In genomic region chr19:51370230-51370629, GRCh38 we compare ENCODE assay signal across 20 cellular contexts. TPM values are rescaled to one million over a fixed set of nuclear protein-coding genes. Genes with fewer than 3 reads are reported as not detected.
A peak's percentile ranks its signal among the peaks of the same experiment; 100 is the strongest.
DNase-seq lines count a peak whose midpoint lies in the region; ATAC-seq, FAIRE-seq and TF ChIP-seq lines count a peak whose summit lies in the region.
"Had no signal": no experiment of that assay in that cellular context is flagged by ENCODE, and none has a peak within 500 bp of the region (broad histone marks: within the 10 kb centered on the region; RNA-seq: fewer than 3 reads in every experiment).

No MANE protein-coding gene starts in this region.

- no peaks in the 10 kb centered on the region for H4K20me1 ChIP-seq in astrocyte (ENCODE audit: insufficient read depth, low read length)

- POLR2A ChIA-PET in activated CD4-positive, alpha-beta T cell treated with anti-CD3 and anti-CD28 coated beads, Interleukin-2, amount 10 ng/mL, durations not matched to agents 7 days and 5 days (lab: Charles Lee): no interaction called here

- H3K36me3 ChIP-seq in astrocyte (ENCODE audit: insufficient read depth, low read length) (no peaks in the 10 kb centered on the region), neutrophil (no peaks in the 10 kb centered on the region)
- H3K36me3 ChIP-seq: left lung, prostate gland had no signal

- TF ChIP-seq CTCF in astrocyte (IDR thresholded peaks at IDR 0.05; ENCODE audit: insufficient read depth, low read depth, low read length): no peak
- TF ChIP-seq CTCF in neutrophil (IDR thresholded peaks at IDR 0.05): no peak

- peaks cover 17% of the 10 kb centered on the region for H3K4me1 ChIP-seq in astrocyte (ENCODE audit: insufficient read depth, low read length)
- H3K4me1 ChIP-seq in neutrophil (ENCODE audit: control insufficient read depth in 1 of 2, insufficient read depth in 1 of 2, low read depth in 1 of 2, low read length in 1 of 2): peaks cover 86 to 90% of the 10 kb centered on the region in 2 experiments
- H3K4me1 ChIP-seq: prostate gland had no signal

- peaks cover 9% of the 10 kb centered on the region for H3K36me3 Mint-ChIP-seq in activated CD4-positive, alpha-beta T cell treated with anti-CD3 and anti-CD28 coated beads, Interleukin-2, amount 10 ng/mL, durations not matched to agents 7 days and 5 days (ENCODE audit: low read depth)
- no peaks in the 10 kb centered on the region for H3K36me3 Mint-ChIP-seq in IgD-negative memory B cell
- peaks cover 2% of the 10 kb centered on the region for H3K36me3 Mint-ChIP-seq in astrocyte (ENCODE audit: low read depth, unreplicated experiment)

- H3K9me3 ChIP-seq in astrocyte (ENCODE audit: insufficient read depth, low read depth, low read length): no peaks in the 10 kb centered on the region
- no peaks in the 10 kb centered on the region for H3K9me3 ChIP-seq in neutrophil
- H3K9me3 ChIP-seq: left lung, prostate gland had no signal

- no peaks in the 10 kb centered on the region for H3K27me3 ChIP-seq in astrocyte (ENCODE audit: insufficient read depth, low read length)
- H3K27me3 ChIP-seq in neutrophil: no peaks in the 10 kb centered on the region
- H3K27me3 ChIP-seq: left lung had no signal

- H3K27me3 Mint-ChIP-seq in activated CD4-positive, alpha-beta T cell treated with anti-CD3 and anti-CD28 coated beads, Interleukin-2, amount 10 ng/mL, durations not matched to agents 7 days and 5 days: no peaks in the 10 kb centered on the region
- H3K27me3 Mint-ChIP-seq in IgD-negative memory B cell: no peaks in the 10 kb centered on the region
- H3K27me3 Mint-ChIP-seq in astrocyte (ENCODE audit: low read depth, unreplicated experiment): peaks cover 1% of the 10 kb centered on the region

- no peak for ATAC-seq in HG03175 (IDR thresholded peaks at IDR 0.05; ENCODE audit: unreplicated experiment)
- ATAC-seq: HepG2, left lung, PC-3 had no signal

- peak overlapping the region; percentile 69 for H3K4me3 Mint-ChIP-seq in activated CD4-positive, alpha-beta T cell treated with anti-CD3 and anti-CD28 coated beads, Interleukin-2, amount 10 ng/mL, durations not matched to agents 7 days and 5 days
- H3K4me3 Mint-ChIP-seq in IgD-negative memory B cell: peak overlapping the region in 3 of 4 donors; percentile 70 to 81 (median 80)
- peak overlapping the region; percentile 68 for H3K4me3 Mint-ChIP-seq in astrocyte (ENCODE audit: unreplicated experiment)

- H3K4me1 Mint-ChIP-seq in activated CD4-positive, alpha-beta T cell treated with anti-CD3 and anti-CD28 coated beads, Interleukin-2, amount 10 ng/mL, durations not matched to agents 7 days and 5 days: peaks cover 78% of the 10 kb centered on the region
- H3K4me1 Mint-ChIP-seq in IgD-negative memory B cell (peaks cover 6 to 10% (median 9%) of the 10 kb centered on the region in 3 donors), astrocyte (ENCODE audit: low read depth, unreplicated experiment) (peaks cover 6% of the 10 kb centered on the region)

- H3K4me2 ChIP-seq in astrocyte (ENCODE audit: low read length): no peak overlapping the region
- H3K4me2 ChIP-seq: smooth muscle cell had no signal

- CTCF ChIA-PET in activated CD4-positive, alpha-beta T cell treated with anti-CD3 and anti-CD28 coated beads, Interleukin-2, amount 10 ng/mL, durations not matched to agents 7 days and 5 days (lab: Charles Lee): interaction anchor here (1.3 kb wide), 1 partner anchor 31 kb away, joined by 3 read pairs; no protein-coding TSS in a partner anchor

- FAIRE-seq in astrocyte (lab: Jason Lieb, UNC): no peak
- FAIRE-seq in HTR-8/SVneo (lab: Jason Lieb, UNC): no peak
- FAIRE-seq: HepG2 had no signal

- DNase-seq in activated CD4-positive, alpha-beta T cell treated with anti-CD3 and anti-CD28 coated beads, Interleukin-2, amount 10 ng/mL, durations not matched to agents 7 days and 5 days: no peak
- DNase-seq in activated CD4-positive, alpha-beta T cell treated with anti-CD3 and anti-CD28 coated beads for 1 hour: no peak
- DNase-seq in astrocyte (ENCODE audit: low read depth): no peak
- DNase-seq in NCI-H1048 (lab: John Stamatoyannopoulos, UW): no peak
- DNase-seq in HTR-8/SVneo (ENCODE audit: insufficient read length, low spot score): no peak
- DNase-seq: cerebellar nuclear complex; foreskin fibroblast; left lung; NCI-H2107; NCI-H526; PC-3; stimulated activated naive CD4-positive, alpha-beta T cell had no signal

- H2AFZ ChIP-seq in astrocyte (ENCODE audit: low read depth, low read length): no peak overlapping the region

- H3K27ac ChIP-seq in astrocyte (ENCODE audit: low read depth, low read length) (no peak overlapping the region), neutrophil (peak overlapping the region; percentile 85)
- H3K27ac ChIP-seq: prostate gland had no signal

- H3K27ac Mint-ChIP-seq in activated CD4-positive, alpha-beta T cell treated with anti-CD3 and anti-CD28 coated beads, Interleukin-2, amount 10 ng/mL, durations not matched to agents 7 days and 5 days: peak overlapping the region; percentile 95
- H3K27ac Mint-ChIP-seq in IgD-negative memory B cell: peak overlapping the region in 2 of 3 donors; percentile 7 to 71
- no peak overlapping the region for H3K27ac Mint-ChIP-seq in astrocyte (ENCODE audit: unreplicated experiment)

- peaks cover 9% of the 10 kb centered on the region for H3K79me2 ChIP-seq in astrocyte (ENCODE audit: insufficient read depth, low read length)

- peaks cover 4% of the 10 kb centered on the region for H3K9me3 Mint-ChIP-seq in activated CD4-positive, alpha-beta T cell treated with anti-CD3 and anti-CD28 coated beads, Interleukin-2, amount 10 ng/mL, durations not matched to agents 7 days and 5 days
- no peaks in the 10 kb centered on the region for H3K9me3 Mint-ChIP-seq in IgD-negative memory B cell
- H3K9me3 Mint-ChIP-seq in astrocyte (ENCODE audit: unreplicated experiment): peaks cover 2% of the 10 kb centered on the region

- no peak overlapping the region for H3K9ac ChIP-seq in astrocyte (ENCODE audit: low read length)

- H3K4me3 ChIP-seq in astrocyte (ENCODE audit: insufficient read depth, low read depth, low read length): no peak overlapping the region
- H3K4me3 ChIP-seq in neutrophil (ENCODE audit: low read depth in 1 of 2, low read length in 1 of 2): no peak overlapping the region
- H3K4me3 ChIP-seq: prostate gland, smooth muscle cell had no signal

RNA-seq across cellular contexts. Expression of gene CLDND2, which starts 1.4 kb away (rescaled TPM):
- 1 to 10 TPM; 3.1 to 3.3 TPM for total RNA-seq in activated CD4-positive, alpha-beta T cell treated with anti-CD3 and anti-CD28 coated beads, Interleukin-2, amount 10 ng/mL, durations not matched to agents 7 days and 5 days
- not detected for polyA plus RNA-seq in IgD-negative memory B cell
- 0.84 and 1.4 TPM in 2 replicates for total RNA-seq in astrocyte
- total RNA-seq: SK-MEL-5, smooth muscle cell, urinary bladder had no signal

RNA-seq across cellular contexts. Expression of gene NKG7, which starts 2.2 kb away (rescaled TPM):
- total RNA-seq in activated CD4-positive, alpha-beta T cell treated with anti-CD3 and anti-CD28 coated beads, Interleukin-2, amount 10 ng/mL, durations not matched to agents 7 days and 5 days: 10 to 100 TPM; 67.2 to 71.7 TPM
- 66.0 TPM for polyA plus RNA-seq in IgD-negative memory B cell
- not detected in 2 replicates for total RNA-seq in astrocyte
- total RNA-seq: HepG2, PC-3, SK-MEL-5, smooth muscle cell had no signal
- polyA plus RNA-seq: smooth muscle cell had no signal

RNA-seq across cellular contexts. Expression of gene ETFB, which starts 4.0 kb away (rescaled TPM):
- total RNA-seq in activated CD4-positive, alpha-beta T cell treated with anti-CD3 and anti-CD28 coated beads, Interleukin-2, amount 10 ng/mL, durations not matched to agents 7 days and 5 days: 100 to 1,000 TPM; 108 to 132 TPM
- polyA plus RNA-seq in IgD-negative memory B cell: 91.4 TPM
- 64.3 and 72.5 TPM in 2 replicates for total RNA-seq in astrocyte

RNA-seq across cellular contexts. Expression of gene LIM2, which starts 17.5 kb away (rescaled TPM):
- total RNA-seq in activated CD4-positive, alpha-beta T cell treated with anti-CD3 and anti-CD28 coated beads, Interleukin-2, amount 10 ng/mL, durations not matched to agents 7 days and 5 days: not detected
- polyA plus RNA-seq in IgD-negative memory B cell: 0.24 TPM
- not detected in 2 replicates for total RNA-seq in astrocyte
- total RNA-seq: HepG2, left lung, PC-3, prostate gland, SK-MEL-5, smooth muscle cell, urinary bladder had no signal
- polyA plus RNA-seq: smooth muscle cell, urinary bladder had no signal

RNA-seq across cellular contexts. Expression of gene C19orf84, which starts 20.2 kb away (rescaled TPM):
- not detected for total RNA-seq in activated CD4-positive, alpha-beta T cell treated with anti-CD3 and anti-CD28 coated beads, Interleukin-2, amount 10 ng/mL, durations not matched to agents 7 days and 5 days
- not detected for polyA plus RNA-seq in IgD-negative memory B cell
- total RNA-seq in astrocyte: not detected in 2 replicates
- total RNA-seq: HepG2, PC-3, SK-MEL-5, smooth muscle cell, urinary bladder had no signal
- polyA plus RNA-seq: smooth muscle cell, urinary bladder had no signal

Comparison
In these comparisons a context has a peak if more than half of its experiments do, and no peak if none do; other contexts are left out.
1. RNA of gene NKG7, which starts 2.2 kb away (total RNA-seq): 67.2 to 71.7 TPM in activated CD4-positive, alpha-beta T cell treated with anti-CD3 and anti-CD28 coated beads, Interleukin-2, amount 10 ng/mL, durations not matched to agents 7 days and 5 days; not detected in astrocyte; every median in the first group is over 10 times any median in the second.
2. Peak in every context shown above with its lines, with median percentiles within 50 percentile points of each other: H3K4me3 Mint-ChIP-seq.